ENCODE assay signal across 8 cellular contexts in the genomic region with DNA sequence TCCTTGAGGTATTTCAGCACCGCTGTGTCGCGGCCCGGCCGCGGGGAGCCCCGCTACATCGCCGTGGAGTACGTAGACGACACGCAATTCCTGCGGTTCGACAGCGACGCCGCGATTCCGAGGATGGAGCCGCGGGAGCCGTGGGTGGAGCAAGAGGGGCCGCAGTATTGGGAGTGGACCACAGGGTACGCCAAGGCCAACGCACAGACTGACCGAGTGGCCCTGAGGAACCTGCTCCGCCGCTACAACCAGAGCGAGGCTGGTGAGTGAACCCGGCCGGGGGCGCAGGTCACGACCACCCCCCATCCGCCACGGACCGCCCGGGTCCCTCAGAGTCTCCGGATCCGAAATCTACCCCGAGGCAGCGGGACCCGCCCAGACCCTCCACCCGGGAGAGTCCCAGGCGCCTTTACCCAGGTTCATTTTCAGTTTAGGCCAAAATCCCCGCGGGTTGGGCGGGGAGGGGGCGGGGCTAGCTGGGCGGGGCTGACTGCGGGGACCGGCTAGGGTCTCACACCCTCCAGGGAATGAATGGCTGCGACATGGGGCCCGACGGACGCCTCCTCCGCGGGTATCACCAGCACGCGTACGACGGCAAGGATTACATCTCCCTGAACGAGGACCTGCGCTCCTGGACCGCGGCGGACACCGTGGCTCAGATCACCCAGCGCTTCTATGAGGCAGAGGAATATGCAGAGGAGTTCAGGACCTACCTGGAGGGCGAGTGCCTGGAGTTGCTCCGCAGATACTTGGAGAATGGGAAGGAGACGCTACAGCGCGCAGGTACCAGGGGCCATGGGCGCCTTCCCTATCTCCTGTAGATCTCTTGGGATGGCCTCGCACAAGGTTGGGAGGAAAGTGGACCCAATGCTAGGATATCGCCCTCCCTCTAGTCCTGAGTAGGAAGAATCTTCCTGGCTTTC. TPM values are rescaled to one million over a fixed set of nuclear protein-coding genes. Genes with fewer than 3 reads are reported as not detected.
A peak's percentile ranks its signal among the peaks of the same experiment; 100 is the strongest.
DNase-seq lines count a peak whose midpoint lies in the region; ATAC-seq, FAIRE-seq and TF ChIP-seq lines count a peak whose summit lies in the region.

No MANE protein-coding gene starts in this region.

- intact Hi-C loops in naive thymus-derived CD4-positive, alpha-beta T cell (cut with micrococcal nuclease), result loop anchor here (5.0 kb wide), 5 partner anchors 72 to 993 kb away; partner anchors contain the start of genes HLA-A (in 1 of the 2), MDC1 (in 1 of the 2), POLR1H (in 1 of the 2) and PPP1R11 (in 1 of the 2)

- no peak for TF ChIP-seq CTCF in H1 (IDR thresholded peaks at IDR 0.05; ENCODE audit: control extremely low read depth in 1 of 3, insufficient read depth in 1 of 3, low read depth in 1 of 3, low read length in 3 of 3)

- no peaks in the 10 kb centered on the region for H3K9me3 ChIP-seq in H1 (ENCODE audit: insufficient read depth in 2 of 2, low read depth in 1 of 2, low read length in 1 of 2)
- H3K9me3 ChIP-seq in naive thymus-derived CD4-positive, alpha-beta T cell (ENCODE audit: control insufficient read depth in 2 of 3, low read length in 3 of 3), result no peaks in the 10 kb centered on the region

- no peak overlapping the region for H3K4ac ChIP-seq in H1 (replicated peaks; ENCODE audit: insufficient read length, low read depth, low read length)

- H2BK12ac ChIP-seq in H1 (ENCODE audit: low read depth, low read length), result peak overlapping the region; percentile 19; the same call in 1 of the 2 replicates

- FAIRE-seq in GM18507 (lab: Jason Lieb, UNC) (peak; percentile 42), H1 (lab: Jason Lieb, UNC) (no peak)

- no peak for TF ChIP-seq POLR2A in H1 (IDR thresholded peaks at IDR 0.05; ENCODE audit: control extremely low read depth in 1 of 2, low read depth in 2 of 2, low read length in 2 of 2)

- peak overlapping the region; percentile 94; the same call in 1 of the 2 replicates for H2AFZ ChIP-seq in H1 (ENCODE audit: low read length)

- H3K27ac Mint-ChIP-seq in activated CD8-positive, alpha-beta T cell treated with anti-CD3 and anti-CD28 coated beads, Interleukin-2, amount 10 ng/mL, durations not matched to agents 7 days and 5 days, result peak overlapping the region; percentile 77
- H3K27ac Mint-ChIP-seq in naive thymus-derived CD4-positive, alpha-beta T cell, result peak overlapping the region; percentile 92 to 98 (median 95)

- H3K4me3 ChIP-seq in H1 (ENCODE audit: extremely low read depth in 1 of 4, insufficient read depth in 2 of 4, low read depth in 3 of 4, low read length in 4 of 4), result peak overlapping the region; percentile 59 to 79 (median 70)
- peak overlapping the region; percentile 98 for H3K4me3 ChIP-seq in naive thymus-derived CD4-positive, alpha-beta T cell (ENCODE audit: low read length)

- peaks cover 0 to 6% (median under 1%) of the 10 kb centered on the region in 4 experiments; a peak in 3 of 7 replicates for H3K4me1 ChIP-seq in H1 (replicated peaks in 1 of 4; ENCODE audit: control insufficient read depth in 3 of 4, insufficient read depth in 4 of 4, low read length in 3 of 4)
- peaks cover 47 to 48% of the 10 kb centered on the region in 2 donors for H3K4me1 ChIP-seq in naive thymus-derived CD4-positive, alpha-beta T cell (ENCODE audit: control insufficient read depth in 2 of 2, insufficient read depth in 2 of 2, low read length in 2 of 2)

- TF ChIP-seq EP300 in H1 (IDR thresholded peaks at IDR 0.05; ENCODE audit: borderline replicate concordance in 1 of 2, low read depth in 2 of 2, low read length in 2 of 2), result no peak

- peak overlapping the region; percentile 81 for H3K4me3 Mint-ChIP-seq in activated CD8-positive, alpha-beta T cell treated with anti-CD3 and anti-CD28 coated beads, Interleukin-2, amount 10 ng/mL, durations not matched to agents 7 days and 5 days
- H3K4me3 Mint-ChIP-seq in naive thymus-derived CD4-positive, alpha-beta T cell, result peak overlapping the region; percentile 82 to 97 (median 95)

- peaks cover 10 to 34% (median 30%) of the 10 kb centered on the region in 4 experiments for H3K27me3 ChIP-seq in H1 (replicated peaks in 1 of 4; ENCODE audit: control insufficient read depth in 3 of 4, extremely low read depth in 1 of 4, insufficient read depth in 3 of 4, low read length in 3 of 4)
- no peaks in the 10 kb centered on the region for H3K27me3 ChIP-seq in naive thymus-derived CD4-positive, alpha-beta T cell (ENCODE audit: control insufficient read depth in 2 of 2, insufficient read depth in 2 of 2, low read length in 2 of 2)

- no peaks in the 10 kb centered on the region for H3K79me2 ChIP-seq in H1 (ENCODE audit: control insufficient read depth in 1 of 2, insufficient read depth in 2 of 2, low read length in 2 of 2)

- H3K36me3 Mint-ChIP-seq in activated CD8-positive, alpha-beta T cell treated with anti-CD3 and anti-CD28 coated beads, Interleukin-2, amount 10 ng/mL, durations not matched to agents 7 days and 5 days (ENCODE audit: low read depth), result peaks cover 52% of the 10 kb centered on the region
- H3K36me3 Mint-ChIP-seq in naive thymus-derived CD4-positive, alpha-beta T cell, result peaks cover 0 to 45% (median 43%) of the 10 kb centered on the region in 5 donors

- no peak overlapping the region for H3K27ac ChIP-seq in H1 (ENCODE audit: low read depth, low read length)
- H3K27ac ChIP-seq in naive thymus-derived CD4-positive, alpha-beta T cell (ENCODE audit: low read depth, low read length), result peak overlapping the region; percentile 100

- no peaks in the 10 kb centered on the region for H3K9me3 Mint-ChIP-seq in activated CD8-positive, alpha-beta T cell treated with anti-CD3 and anti-CD28 coated beads, Interleukin-2, amount 10 ng/mL, durations not matched to agents 7 days and 5 days (ENCODE audit: insufficient read depth)
- H3K9me3 Mint-ChIP-seq in naive thymus-derived CD4-positive, alpha-beta T cell, result no peaks in the 10 kb centered on the region

- CTCF ChIA-PET in activated CD8-positive, alpha-beta T cell treated with anti-CD3 and anti-CD28 coated beads, Interleukin-2, amount 10 ng/mL, durations not matched to agents 7 days and 5 days (lab: Charles Lee), result interaction anchor here (0.6 kb wide), 1 partner anchor 16 kb away, joined by 3 read pairs; no protein-coding TSS in a partner anchor
- CTCF ChIA-PET in H1 (lab: Charles Lee; ENCODE audit: partially characterized antibody), result no interaction called here
- CTCF ChIA-PET in naive thymus-derived CD4-positive, alpha-beta T cell (lab: Charles Lee), result interaction anchor here (0.6 kb wide), 1 partner anchor 74 kb away, joined by 3 read pairs; no protein-coding TSS in a partner anchor

- H2AK5ac ChIP-seq in H1 (ENCODE audit: low read depth, low read length), result no peak overlapping the region; the same call in 1 of the 2 replicates

- peak overlapping the region; percentile 68 to 89 for H3K4me2 ChIP-seq in H1 (ENCODE audit: insufficient read depth in 1 of 2, low read depth in 2 of 2, low read length in 2 of 2)

- no peaks in the 10 kb centered on the region for H3K36me3 ChIP-seq in H1 (ENCODE audit: control insufficient read depth in 2 of 4, insufficient read depth in 4 of 4, low read length in 3 of 4)
- peaks cover 31 to 43% (median 41%) of the 10 kb centered on the region in 3 experiments for H3K36me3 ChIP-seq in naive thymus-derived CD4-positive, alpha-beta T cell (ENCODE audit: control insufficient read depth in 2 of 3, insufficient read depth in 3 of 3, low read length in 3 of 3)

- no peak overlapping the region for H3K56ac ChIP-seq in H1 (replicated peaks; ENCODE audit: insufficient read length, low read depth, low read length)

- peak; percentile 24 for ATAC-seq in HG03196 (IDR thresholded peaks at IDR 0.05; ENCODE audit: unreplicated experiment)
- ATAC-seq in activated CD8-positive, alpha-beta T cell treated with anti-CD3 and anti-CD28 coated beads, Interleukin-2, amount 10 ng/mL, durations not matched to agents 7 days and 5 days, result peak; percentile 66
- ATAC-seq in naive thymus-derived CD4-positive, alpha-beta T cell, result peak; percentile 69

- no peak overlapping the region for H3K14ac ChIP-seq in H1 (ENCODE audit: insufficient read length)

- DNase-seq in GM18507 (ENCODE audit: extremely low spot score, insufficient read length, low read depth), result peak; percentile 55
- peak; percentile 72 for DNase-seq in activated CD8-positive, alpha-beta T cell treated with anti-CD3 and anti-CD28 coated beads, Interleukin-2, amount 10 ng/mL, durations not matched to agents 7 days and 5 days
- peak in 1 of 2 experiments; percentile 83 for DNase-seq in H1 (ENCODE audit: low read depth in 1 of 2, low spot score in 2 of 2)
- peak in 8 of 9 donors; percentile 27 to 79 (median 51) for DNase-seq in naive thymus-derived CD4-positive, alpha-beta T cell
- DNase-seq in stimulated activated naive CD4-positive, alpha-beta T cell (lab: John Stamatoyannopoulos, UW), result peak; percentile 43 to 81 (median 70)
- no peak for DNase-seq in NCI-H526 treated with DMSO at 0.1 percent for 48 hours (lab: John Stamatoyannopoulos, UW)
- no peak for DNase-seq in NCI-H1436 (lab: John Stamatoyannopoulos, UW)

- H3K4me1 Mint-ChIP-seq in activated CD8-positive, alpha-beta T cell treated with anti-CD3 and anti-CD28 coated beads, Interleukin-2, amount 10 ng/mL, durations not matched to agents 7 days and 5 days (ENCODE audit: low read depth), result peaks cover 60% of the 10 kb centered on the region
- H3K4me1 Mint-ChIP-seq in naive thymus-derived CD4-positive, alpha-beta T cell, result peaks cover 34 to 68% (median 57%) of the 10 kb centered on the region in 7 donors

- TF ChIP-seq RAD21 in H1 (IDR thresholded peaks at IDR 0.05 in 1 of 2, conservative IDR thresholded peaks at IDR 0.05 in 1 of 2; ENCODE audit: low read depth in 2 of 2, low read length in 2 of 2), result no peak

- no peak overlapping the region for H2BK15ac ChIP-seq in H1 (ENCODE audit: low read length)

- H2BK20ac ChIP-seq in H1 (ENCODE audit: low read length), result no peak overlapping the region

- no peaks in the 10 kb centered on the region for H3K27me3 Mint-ChIP-seq in activated CD8-positive, alpha-beta T cell treated with anti-CD3 and anti-CD28 coated beads, Interleukin-2, amount 10 ng/mL, durations not matched to agents 7 days and 5 days (ENCODE audit: low read depth)
- H3K27me3 Mint-ChIP-seq in naive thymus-derived CD4-positive, alpha-beta T cell, result no peaks in the 10 kb centered on the region

- no peak overlapping the region; the same call in 1 of the 2 replicates for H3K18ac ChIP-seq in H1 (ENCODE audit: extremely low read depth, low read length)

- H3K79me1 ChIP-seq in H1 (ENCODE audit: low read depth, low read length), result no peaks in the 10 kb centered on the region

- no peak overlapping the region for H2BK5ac ChIP-seq in H1 (ENCODE audit: low read depth, low read length)

- 5% methylated on average over 61 of the region's 76 CpGs; no CpG with 5 or more reads in 1 of the 2 experiments for WGBS in H1 (ENCODE audit: extremely low coverage in 1 of 2, insufficient coverage in 1 of 2, insufficient read length in 1 of 2, insufficient replicate concordance in 2 of 2, low coverage in 1 of 2, low lambda C conversion rate in 2 of 2, missing lambda C conversion rate in 1 of 2), 2 experiments

- H3K23ac ChIP-seq in H1 (ENCODE audit: insufficient read length), result no peak overlapping the region

- no peak overlapping the region for H4K5ac ChIP-seq in H1 (ENCODE audit: insufficient read length, low read depth, low read length)

- no peak overlapping the region for H3K9ac ChIP-seq in H1 (replicated peaks in 1 of 4; ENCODE audit: extremely low read depth in 1 of 4, low read depth in 3 of 4, low read length in 3 of 4)

- peaks cover 10% of the 10 kb centered on the region; the same call in 1 of the 2 replicates for H3K23me2 ChIP-seq in H1 (ENCODE audit: low read depth, low read length)

- no peak overlapping the region; the same call in 1 of the 2 replicates for H4K8ac ChIP-seq in H1 (ENCODE audit: extremely low read depth, insufficient read depth, low read length)

- POLR2A ChIA-PET in activated CD8-positive, alpha-beta T cell treated with anti-CD3 and anti-CD28 coated beads, Interleukin-2, amount 10 ng/mL, durations not matched to agents 7 days and 5 days (lab: Charles Lee), result no interaction called here
- POLR2A ChIA-PET in H1 (lab: Charles Lee; ENCODE audit: partially characterized antibody), result no interaction called here
- POLR2A ChIA-PET in naive thymus-derived CD4-positive, alpha-beta T cell (lab: Charles Lee), result interaction anchor here (0.7 to 1.0 kb wide), 2 partner anchors 8 to 13 kb away, joined by 3 read pairs; no protein-coding TSS in a partner anchor

- peaks cover 0 to 1% of the 10 kb centered on the region in 2 experiments for H4K20me1 ChIP-seq in H1 (replicated peaks in 1 of 2; ENCODE audit: control insufficient read depth in 1 of 2, insufficient read depth in 2 of 2, low read length in 2 of 2)

- peak overlapping the region; percentile 40 for H4K91ac ChIP-seq in H1 (replicated peaks; ENCODE audit: insufficient read length, low read length)

- no peak overlapping the region for H2BK120ac ChIP-seq in H1 (replicated peaks; ENCODE audit: low read depth, low read length)

RNA-seq across cellular contexts. Expression of gene HLA-F, which starts 0.7 kb away (rescaled TPM):
- total RNA-seq in activated CD8-positive, alpha-beta T cell treated with anti-CD3 and anti-CD28 coated beads, Interleukin-2, amount 10 ng/mL, durations not matched to agents 7 days and 5 days, result 100 to 1,000 TPM; 170 to 181 TPM
- 6.5 and 9.6 TPM in 2 replicates for total RNA-seq in H1 (2021; fragmentation: NEBNext Ultra II Directional; extraction: Animal tissue kit (Norgen Biotek cat#: 25700))
- polyA plus RNA-seq in H1 (2011; rRNA removed), result 8.9 and 11.7 TPM in 2 replicates
- polyA plus RNA-seq in H1 (2011; cell fraction: cytosol; rRNA removed), result 13.2 TPM
- 32.8 TPM for polyA plus RNA-seq in H1 (2011; cell fraction: nucleus; rRNA removed)
- polyA plus RNA-seq in H1 (2012, experiment 1 of 2), result 7.1 to 15.9 TPM (median 12.2 TPM) in 4 replicates
- polyA plus RNA-seq in H1 (2012, experiment 2 of 2), result 9.8 TPM
- 21.2 TPM for polyA plus RNA-seq in H1 (2013, experiment 1 of 2)
- polyA plus RNA-seq in H1 (2013, experiment 2 of 2), result 21.4 TPM
- 3.5 and 4.5 TPM in 2 replicates for polyA minus RNA-seq in H1 (2011; rRNA and poly(A)+ RNA removed)
- not detected for polyA minus RNA-seq in H1 (2011; cell fraction: cytosol; rRNA and poly(A)+ RNA removed)
- 7.2 TPM for polyA minus RNA-seq in H1 (2011; cell fraction: nucleus; rRNA and poly(A)+ RNA removed)
- 100 to 1,000 TPM; 502 to 678 (median 522) TPM for total RNA-seq in naive thymus-derived CD4-positive, alpha-beta T cell
- 100 to 1,000 TPM; 348 to 498 TPM for polyA plus RNA-seq in naive thymus-derived CD4-positive, alpha-beta T cell

RNA-seq across cellular contexts. Expression of gene ZFP57, which starts 43.0 kb away (rescaled TPM):
- total RNA-seq in activated CD8-positive, alpha-beta T cell treated with anti-CD3 and anti-CD28 coated beads, Interleukin-2, amount 10 ng/mL, durations not matched to agents 7 days and 5 days, result not detected
- total RNA-seq in H1 (2021; fragmentation: NEBNext Ultra II Directional; extraction: Animal tissue kit (Norgen Biotek cat#: 25700)), result 1.2 TPM in 2 replicates
- 0.85 and 1.0 TPM in 2 replicates for polyA plus RNA-seq in H1 (2011; rRNA removed)
- 1.4 TPM for polyA plus RNA-seq in H1 (2011; cell fraction: cytosol; rRNA removed)
- polyA plus RNA-seq in H1 (2011; cell fraction: nucleus; rRNA removed), result 1.7 TPM
- 0.64 to 1.1 TPM (median 0.75 TPM) in 4 replicates for polyA plus RNA-seq in H1 (2012, experiment 1 of 2)
- 0.43 TPM for polyA plus RNA-seq in H1 (2012, experiment 2 of 2)
- 0.63 TPM for polyA plus RNA-seq in H1 (2013, experiment 1 of 2)
- 0.68 TPM for polyA plus RNA-seq in H1 (2013, experiment 2 of 2)
- 0.63 and 0.98 TPM in 2 replicates for polyA minus RNA-seq in H1 (2011; rRNA and poly(A)+ RNA removed)
- polyA minus RNA-seq in H1 (2011; cell fraction: cytosol; rRNA and poly(A)+ RNA removed), result 0.73 TPM
- polyA minus RNA-seq in H1 (2011; cell fraction: nucleus; rRNA and poly(A)+ RNA removed), result 0.50 TPM
- 1 to 10 TPM in 2 of 5 experiments, not detected in 3; 1.7 to 2.3 TPM for total RNA-seq in naive thymus-derived CD4-positive, alpha-beta T cell
- polyA plus RNA-seq in naive thymus-derived CD4-positive, alpha-beta T cell, result 1 to 10 TPM in 1 of 2 donors, not detected in 1; 3.3 TPM

Comparison
In these comparisons a context has a peak if more than half of its experiments do, and no peak if none do; other contexts are left out.
1. DNase-seq: peak in GM18507 (single experiment), activated CD8-positive, alpha-beta T cell treated with anti-CD3 and anti-CD28 coated beads, Interleukin-2, amount 10 ng/mL, durations not matched to agents 7 days and 5 days (single experiment), naive thymus-derived CD4-positive, alpha-beta T cell (8 of 9) and stimulated activated naive CD4-positive, alpha-beta T cell (6 of 6); none in NCI-H526 treated with DMSO at 0.1 percent for 48 hours (single experiment) and NCI-H1436 (single experiment).
2. RNA of gene HLA-F, which starts 0.7 kb away (total RNA-seq): 502 to 678 TPM in naive thymus-derived CD4-positive, alpha-beta T cell and 170 to 181 TPM in activated CD8-positive, alpha-beta T cell treated with anti-CD3 and anti-CD28 coated beads, Interleukin-2, amount 10 ng/mL, durations not matched to agents 7 days and 5 days; 6.5 to 9.6 TPM in H1; every median in the first group is over 10 times any median in the second.
3. Peak in every context shown above with its lines, with median percentiles within 50 percentile points of each other: ATAC-seq.